11 cellular contexts compared by ENCODE assay signal in the genomic region with DNA sequence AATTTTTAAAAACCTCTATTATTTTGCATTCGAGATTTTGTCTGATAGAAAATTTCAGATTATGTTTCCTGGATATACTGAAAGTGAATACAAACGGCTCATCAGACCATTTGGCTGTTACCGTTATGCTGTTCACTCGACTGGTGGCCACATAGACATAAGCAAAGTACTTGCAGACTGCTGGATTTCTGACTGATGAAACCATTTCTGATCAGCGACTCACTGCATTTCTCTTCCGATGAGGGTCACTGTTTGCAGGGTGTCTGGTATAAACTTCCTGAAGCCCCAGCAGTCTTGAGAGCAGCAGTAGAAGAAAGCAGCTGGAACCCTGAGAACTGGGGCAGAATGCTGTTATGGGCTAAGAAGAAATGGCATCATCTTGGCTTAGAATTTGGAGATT. TPM values are rescaled to one million over a fixed set of nuclear protein-coding genes. Genes with fewer than 3 reads are reported as not detected.
A peak's percentile ranks its signal among the peaks of the same experiment; 100 is the strongest.
DNase-seq lines count a peak whose midpoint lies in the region; ATAC-seq, FAIRE-seq and TF ChIP-seq lines count a peak whose summit lies in the region.
"Had no signal": no experiment of that assay in that cellular context is flagged by ENCODE, and none has a peak within 500 bp of the region (broad histone marks: within the 10 kb centered on the region; RNA-seq: fewer than 3 reads in every experiment).

No MANE protein-coding gene starts in this region.

- no peak for ATAC-seq in activated naive CD8-positive, alpha-beta T cell treated with anti-CD3 and anti-CD28 coated beads, Interleukin-2, amount 50 U/mL, for 24 hours
- ATAC-seq in activated T-helper 17 cell treated with anti-CD3 and anti-CD28 coated beads, Interleukin-2, amount 50 U/mL, for 72 hours (replicated peaks) = no peak
- no peak for ATAC-seq in HG03039 (IDR thresholded peaks at IDR 0.05; ENCODE audit: unreplicated experiment)

- CTCF ChIA-PET in CD4-positive, alpha-beta memory T cell (lab: Charles Lee; ENCODE audit: partially characterized antibody) = interaction anchor here (0.8 to 1.3 kb wide), 2 partner anchors 29 to 84 kb away, joined by 3 to 4 read pairs; no protein-coding TSS in a partner anchor
- CTCF ChIA-PET in HEK293T (lab: Yijun Ruan, JAX) = no interaction called here

- peaks cover 82% of the 10 kb centered on the region for H3K4me1 Mint-ChIP-seq in activated naive CD8-positive, alpha-beta T cell (ENCODE audit: low read depth)
- peaks cover 88% of the 10 kb centered on the region for H3K4me1 Mint-ChIP-seq in activated naive CD8-positive, alpha-beta T cell treated with anti-CD3 and anti-CD28 coated beads, Interleukin-2, amount 50 U/mL, for 24 hours
- peaks cover 40% of the 10 kb centered on the region for H3K4me1 Mint-ChIP-seq in activated T-helper 17 cell treated with anti-CD3 and anti-CD28 coated beads, Interleukin-2, amount 50 U/mL, for 72 hours
- H3K4me1 Mint-ChIP-seq in CD4-positive, alpha-beta memory T cell = peaks cover 27 to 81% (median 52%) of the 10 kb centered on the region in 4 donors

- no peak overlapping the region for H3K27ac Mint-ChIP-seq in activated naive CD8-positive, alpha-beta T cell
- H3K27ac Mint-ChIP-seq in activated naive CD8-positive, alpha-beta T cell treated with anti-CD3 and anti-CD28 coated beads, Interleukin-2, amount 50 U/mL, for 24 hours = no peak overlapping the region
- peak overlapping the region; percentile 81 for H3K27ac Mint-ChIP-seq in activated T-helper 17 cell treated with anti-CD3 and anti-CD28 coated beads, Interleukin-2, amount 50 U/mL, for 72 hours
- H3K27ac Mint-ChIP-seq in CD4-positive, alpha-beta memory T cell = no peak overlapping the region

- peaks cover 19% of the 10 kb centered on the region for H3K4me1 ChIP-seq in CD4-positive, alpha-beta memory T cell (ENCODE audit: insufficient read depth, low read length)

- H3K4me3 Mint-ChIP-seq in activated naive CD8-positive, alpha-beta T cell = peak overlapping the region; percentile 13
- no peak overlapping the region for H3K4me3 Mint-ChIP-seq in activated naive CD8-positive, alpha-beta T cell treated with anti-CD3 and anti-CD28 coated beads, Interleukin-2, amount 50 U/mL, for 24 hours
- H3K4me3 Mint-ChIP-seq in activated T-helper 17 cell treated with anti-CD3 and anti-CD28 coated beads, Interleukin-2, amount 50 U/mL, for 72 hours = peak overlapping the region; percentile 6
- H3K4me3 Mint-ChIP-seq in CD4-positive, alpha-beta memory T cell = no peak overlapping the region
- H3K4me3 Mint-ChIP-seq: effector memory CD8-positive, alpha-beta T cell had no signal

- no peaks in the 10 kb centered on the region for H3K9me3 ChIP-seq in CD4-positive, alpha-beta memory T cell (ENCODE audit: control insufficient read depth in 1 of 2, low read length in 2 of 2)

- no peak for FAIRE-seq in urothelium cell line (lab: Jason Lieb, UNC)

- DNase-seq in activated naive CD8-positive, alpha-beta T cell treated with anti-CD3 and anti-CD28 coated beads, Interleukin-2, amount 50 U/mL, for 24 hours = no peak
- peak; percentile 64 to 81 for DNase-seq in foreskin fibroblast
- DNase-seq in urothelium cell line (ENCODE audit: low spot score) = no peak
- DNase-seq in CD4-positive, alpha-beta memory T cell = no peak
- DNase-seq in HEK293T (ENCODE audit: extremely low spot score) = no peak
- DNase-seq: activated effector memory CD4-positive, alpha-beta T cell treated with anti-CD3 and anti-CD28 coated beads, Interleukin-2, amount 50 U/mL, for 16 hours; effector memory CD8-positive, alpha-beta T cell; MM.1S had no signal

- H3K36me3 ChIP-seq in CD4-positive, alpha-beta memory T cell (ENCODE audit: insufficient read depth, low read length) = no peaks in the 10 kb centered on the region

- H3K4me3 ChIP-seq in foreskin fibroblast (ENCODE audit: low read depth in 1 of 2, low read length in 2 of 2) = no peak overlapping the region
- no peak overlapping the region for H3K4me3 ChIP-seq in CD4-positive, alpha-beta memory T cell (ENCODE audit: low read length in 2 of 2)

- intact Hi-C loops in CD4-positive, alpha-beta memory T cell (cut with micrococcal nuclease) = no loop called here

- H3K27me3 ChIP-seq in CD4-positive, alpha-beta memory T cell (ENCODE audit: insufficient read depth, low read length) = no peaks in the 10 kb centered on the region

- H3K9me3 Mint-ChIP-seq in activated naive CD8-positive, alpha-beta T cell (ENCODE audit: low read depth) = no peaks in the 10 kb centered on the region
- peaks cover 4% of the 10 kb centered on the region for H3K9me3 Mint-ChIP-seq in activated naive CD8-positive, alpha-beta T cell treated with anti-CD3 and anti-CD28 coated beads, Interleukin-2, amount 50 U/mL, for 24 hours
- no peaks in the 10 kb centered on the region for H3K9me3 Mint-ChIP-seq in activated T-helper 17 cell treated with anti-CD3 and anti-CD28 coated beads, Interleukin-2, amount 50 U/mL, for 72 hours
- H3K9me3 Mint-ChIP-seq in CD4-positive, alpha-beta memory T cell = no peaks in the 10 kb centered on the region
- H3K9me3 Mint-ChIP-seq: effector memory CD8-positive, alpha-beta T cell had no signal

- peaks cover 18% of the 10 kb centered on the region for H3K36me3 Mint-ChIP-seq in activated naive CD8-positive, alpha-beta T cell
- H3K36me3 Mint-ChIP-seq in activated naive CD8-positive, alpha-beta T cell treated with anti-CD3 and anti-CD28 coated beads, Interleukin-2, amount 50 U/mL, for 24 hours (ENCODE audit: low read depth) = peaks cover 41% of the 10 kb centered on the region
- H3K36me3 Mint-ChIP-seq in activated T-helper 17 cell treated with anti-CD3 and anti-CD28 coated beads, Interleukin-2, amount 50 U/mL, for 72 hours (ENCODE audit: low read depth) = peaks cover 79% of the 10 kb centered on the region
- peaks cover 4 to 11% of the 10 kb centered on the region in 2 donors for H3K36me3 Mint-ChIP-seq in CD4-positive, alpha-beta memory T cell

- POLR2A ChIA-PET in CD4-positive, alpha-beta memory T cell (lab: Charles Lee; ENCODE audit: partially characterized antibody) = no interaction called here
- POLR2A ChIA-PET in HEK293T (lab: Yijun Ruan, JAX) = no interaction called here

- no peak overlapping the region for H3K27ac ChIP-seq in CD4-positive, alpha-beta memory T cell (ENCODE audit: low read depth, low read length)

- no peak for TF ChIP-seq CTCF in foreskin fibroblast (IDR thresholded peaks at IDR 0.05; ENCODE audit: low read depth, low read length)

- no peaks in the 10 kb centered on the region for H3K27me3 Mint-ChIP-seq in activated naive CD8-positive, alpha-beta T cell
- peaks cover 1% of the 10 kb centered on the region for H3K27me3 Mint-ChIP-seq in activated naive CD8-positive, alpha-beta T cell treated with anti-CD3 and anti-CD28 coated beads, Interleukin-2, amount 50 U/mL, for 24 hours
- no peaks in the 10 kb centered on the region for H3K27me3 Mint-ChIP-seq in activated T-helper 17 cell treated with anti-CD3 and anti-CD28 coated beads, Interleukin-2, amount 50 U/mL, for 72 hours
- no peaks in the 10 kb centered on the region for H3K27me3 Mint-ChIP-seq in CD4-positive, alpha-beta memory T cell

TF ChIP-seq in HEK293T, 16 proteins besides CTCF, POLR2A, EP300 and RAD21:
- no peak for TF ChIP-seq FOXA1 (IDR thresholded peaks at IDR 0.05)
- no peak for TF ChIP-seq LEF1 (IDR thresholded peaks at IDR 0.05; ENCODE audit: borderline replicate concordance)
- TF ChIP-seq ZNF384 (IDR thresholded peaks at IDR 0.05) = no peak
- TF ChIP-seq CTBP1 (IDR thresholded peaks at IDR 0.05; ENCODE audit: borderline replicate concordance) = no peak
- TF ChIP-seq BHLHE40 (IDR thresholded peaks at IDR 0.05; ENCODE audit: borderline replicate concordance) = no peak
- no peak for TF ChIP-seq PKNOX1 (IDR thresholded peaks at IDR 0.05)
- TF ChIP-seq FOXK2 (IDR thresholded peaks at IDR 0.05) = no peak
- no peak for TF ChIP-seq SP1 (IDR thresholded peaks at IDR 0.05)
- TF ChIP-seq FOXM1 (IDR thresholded peaks at IDR 0.05; ENCODE audit: borderline replicate concordance) = no peak
- no peak for TF ChIP-seq TARDBP (IDR thresholded peaks at IDR 0.05)
- TF ChIP-seq HDGF (IDR thresholded peaks at IDR 0.05; ENCODE audit: borderline replicate concordance) = no peak
- TF ChIP-seq ARNT (IDR thresholded peaks at IDR 0.05) = no peak
- TF ChIP-seq SUZ12 (IDR thresholded peaks at IDR 0.05) = no peak
- TF ChIP-seq L3MBTL2 (conservative IDR thresholded peaks at IDR 0.05) = no peak
- TF ChIP-seq NFRKB (IDR thresholded peaks at IDR 0.05) = no peak
- TF ChIP-seq ELF4 (IDR thresholded peaks at IDR 0.05) = no peak

RNA-seq across cellular contexts. Expression of gene SNX9, which starts 17.7 kb away (rescaled TPM):
- total RNA-seq in activated T-helper 17 cell treated with anti-CD3 and anti-CD28 coated beads, Interleukin-2, amount 50 U/mL, for 72 hours = 10 to 100 TPM; 20.5 to 71.9 TPM
- 10 to 100 TPM; 21.5 to 21.9 TPM for total RNA-seq in CD4-positive, alpha-beta memory T cell
- 10 to 100 TPM; 12.9 to 19.4 TPM for polyA plus RNA-seq in CD4-positive, alpha-beta memory T cell

Comparison
In these comparisons a context has a peak if more than half of its experiments do, and no peak if none do; other contexts are left out.
1. H3K4me3 Mint-ChIP-seq: peak in activated naive CD8-positive, alpha-beta T cell (single experiment) and activated T-helper 17 cell treated with anti-CD3 and anti-CD28 coated beads, Interleukin-2, amount 50 U/mL, for 72 hours (single experiment); none in activated naive CD8-positive, alpha-beta T cell treated with anti-CD3 and anti-CD28 coated beads, Interleukin-2, amount 50 U/mL, for 24 hours (single experiment) and CD4-positive, alpha-beta memory T cell (0 of 8).
2. DNase-seq: peak in foreskin fibroblast (2 of 2); none in activated naive CD8-positive, alpha-beta T cell treated with anti-CD3 and anti-CD28 coated beads, Interleukin-2, amount 50 U/mL, for 24 hours (single experiment), urothelium cell line (single experiment), CD4-positive, alpha-beta memory T cell (0 of 5) and HEK293T (single experiment).